8 cellular contexts compared by ENCODE assay signal in the genomic region with DNA sequence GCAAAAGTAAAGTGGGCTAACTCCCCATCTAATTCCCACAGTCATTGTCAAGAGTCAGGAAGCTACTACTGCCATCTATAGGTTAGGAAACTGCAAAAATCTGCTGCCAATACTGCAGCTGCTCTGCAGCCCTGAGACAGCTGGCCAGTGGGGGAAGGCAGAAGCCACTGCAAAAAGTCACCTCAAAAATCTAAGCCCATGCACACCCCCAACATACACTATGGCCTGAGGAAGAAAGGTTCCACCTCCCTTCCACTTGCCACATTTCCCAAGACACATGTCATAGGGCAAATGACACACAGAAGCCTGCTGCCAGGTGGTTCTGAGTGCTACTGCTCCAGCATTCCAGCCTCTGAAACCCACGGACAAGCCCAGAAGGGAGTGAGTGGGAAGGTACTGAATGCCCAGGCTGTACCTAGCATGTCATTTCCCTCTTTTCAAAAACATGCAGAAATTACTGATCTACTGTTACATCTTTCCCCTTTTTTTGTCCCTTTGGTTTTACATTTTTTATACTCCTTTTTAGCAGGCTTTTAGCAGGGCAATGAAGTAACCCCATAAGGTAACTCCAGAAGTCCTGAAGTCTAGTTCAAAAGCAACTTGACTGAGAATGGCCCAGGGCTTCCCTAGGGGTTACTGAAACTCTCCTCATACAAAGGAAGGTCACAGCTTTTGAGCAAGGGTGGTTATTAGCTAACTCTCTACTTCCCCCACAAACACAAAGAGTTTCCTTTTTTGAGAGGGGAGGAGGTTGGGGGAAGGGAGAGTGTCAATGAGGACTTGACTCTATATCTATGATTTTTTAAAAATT. TPM values are rescaled to one million over a fixed set of nuclear protein-coding genes. Genes with fewer than 3 reads are reported as not detected.
A peak's percentile ranks its signal among the peaks of the same experiment; 100 is the strongest.
DNase-seq lines count a peak whose midpoint lies in the region; ATAC-seq and TF ChIP-seq lines count a peak whose summit lies in the region.

No MANE protein-coding gene starts in this region.

- H3K36me3 ChIP-seq in RWPE2 (ENCODE audit: low read depth), result peaks cover 27% of the 10 kb centered on the region

- POLR2A ChIA-PET in GM10248 (lab: Yijun Ruan, JAX), result no interaction called here

- H3K27ac ChIP-seq in RWPE2 (ENCODE audit: poor library complexity, severe bottlenecking), result peak overlapping the region; percentile 33

- ATAC-seq in HG02885 (IDR thresholded peaks at IDR 0.05; ENCODE audit: poor library complexity, unreplicated experiment) (peak; percentile 64), RWPE2 (ENCODE audit: low read depth) (peak; percentile 65; the same call in 1 of the 3 replicates), HG02970 (IDR thresholded peaks at IDR 0.05; ENCODE audit: low FRiP score, unreplicated experiment) (no peak)

- H3K4me3 ChIP-seq in RWPE2 (ENCODE audit: severe bottlenecking) (no peak overlapping the region), fibroblast of pulmonary artery (replicated peaks; ENCODE audit: low read depth, low read length) (no peak overlapping the region), retinal pigment epithelial cell (ENCODE audit: low read length) (no peak overlapping the region)

- no peaks in the 10 kb centered on the region for H3K27me3 ChIP-seq in RWPE2 (ENCODE audit: insufficient read depth, poor library complexity, severe bottlenecking)

- CTCF ChIA-PET in GM10248 (lab: Yijun Ruan, JAX), result interaction anchor here (1.2 to 2.1 kb wide), 3 partner anchors 9 to 30 kb away, joined by 3 to 7 read pairs (median 6); no protein-coding TSS in a partner anchor

- TF ChIP-seq CTCF in GM10248 (IDR thresholded peaks at IDR 0.05; ENCODE audit: control extremely low read depth, extremely low read depth, low read depth, missing control alignments) (peak; percentile 37), RWPE2 (IDR thresholded peaks at IDR 0.05; ENCODE audit: poor library complexity, severe bottlenecking) (peak; percentile 50), fibroblast of pulmonary artery (IDR thresholded peaks at IDR 0.05; ENCODE audit: low read length, missing control alignments) (peak; percentile 60), retinal pigment epithelial cell (conservative IDR thresholded peaks at IDR 0.05; ENCODE audit: low read depth, low read length) (peak; percentile 64)

- DNase-seq in GM10248 (ENCODE audit: extremely low spot score), result peak; percentile 69
- DNase-seq in RWPE2 (ENCODE audit: low spot score), result no peak
- DNase-seq in fibroblast of pulmonary artery (ENCODE audit: low read depth), result peak; percentile 48
- no peak for DNase-seq in retinal pigment epithelial cell (ENCODE audit: low read depth)
- DNase-seq in posterior cingulate gyrus, result no peak
- no peak for DNase-seq in cerebellum (ENCODE audit: low spot score)

- no peaks in the 10 kb centered on the region for H3K9me3 ChIP-seq in RWPE2 (ENCODE audit: severe bottlenecking)

- intact Hi-C loops in posterior cingulate gyrus (cut with DNase I), result loop anchor here (10.0 kb wide), 1 partner anchor 131 kb away; no protein-coding TSS in a partner anchor

- peaks cover 15% of the 10 kb centered on the region for H3K4me1 ChIP-seq in RWPE2 (ENCODE audit: insufficient read depth, poor library complexity, severe bottlenecking)

RNA-seq across cellular contexts. Expression of a gene that starts 36.8 kb away (rescaled TPM):
- total RNA-seq in cerebellum, result 57.9 TPM

RNA-seq across cellular contexts. Expression of a gene that starts 45.7 kb away (rescaled TPM):
- not detected for total RNA-seq in cerebellum

RNA-seq across cellular contexts. Expression of a gene that starts 59.0 kb away (rescaled TPM):
- 10.3 TPM for total RNA-seq in cerebellum

Comparison
In these comparisons a context has a peak if more than half of its experiments do, and no peak if none do; other contexts are left out.
1. DNase-seq: peak in GM10248 (single experiment) and fibroblast of pulmonary artery (single experiment); none in RWPE2 (single experiment), retinal pigment epithelial cell (single experiment), posterior cingulate gyrus (0 of 10) and cerebellum (single experiment).
2. Peak in every context shown above with its lines, with median percentiles within 50 percentile points of each other: CTCF ChIP-seq.